12 cellular contexts compared by ENCODE assay signal in genomic region chr6:166752097-166752496, GRCh38.
DNase-seq lines count a peak whose midpoint lies in the region; ATAC-seq and TF ChIP-seq lines count a peak whose summit lies in the region.
"Had no signal": no experiment of that assay in that cellular context is flagged by ENCODE, and none has a peak within 500 bp of the region (broad histone marks: within the 10 kb centered on the region; RNA-seq: fewer than 3 reads in every experiment).

No MANE protein-coding gene starts in this region.

- no peak for DNase-seq in memory B cell (ENCODE audit: low spot score in 2 of 2)
- no peak for DNase-seq in CD1c-positive myeloid dendritic cell (ENCODE audit: extremely low spot score)
- DNase-seq in retina: no peak
- no peak for DNase-seq in left lung
- DNase-seq in A172 (ENCODE audit: low spot score): no peak
- DNase-seq: cerebellar nuclear complex, NCI-H2227 treated with DMSO at 0.1 percent for 48 hours had no signal

- H3K27me3 ChIP-seq in left lung: no peaks in the 10 kb centered on the region

- H3K4me3 ChIP-seq in left lung: no peak overlapping the region
- H3K4me3 ChIP-seq: skin epidermis had no signal

- H3K4me1 Mint-ChIP-seq in memory B cell: peaks cover 24% of the 10 kb centered on the region

- no peaks in the 10 kb centered on the region for H3K9me3 ChIP-seq in left lung

- peaks cover 0 to 14% of the 10 kb centered on the region in 2 donors for H3K4me1 ChIP-seq in left lung

- H3K27ac Mint-ChIP-seq in memory B cell: no peak overlapping the region
- H3K27ac Mint-ChIP-seq: activated T-helper 2 cell treated with anti-CD3 and anti-CD28 coated beads, Interferon-gamma antibody, Interleukin-2, Interleukin-4, amounts not matched to agents 10 μg/mL and 5 μg/mL and 100 μg/mL, durations not matched to agents 14 hours and 24 hours and 36 hours had no signal

- no peak overlapping the region for H3K4me3 Mint-ChIP-seq in memory B cell

- no peaks in the 10 kb centered on the region for H3K36me3 ChIP-seq in left lung

- H3K27ac ChIP-seq in left lung: no peak overlapping the region
- H3K27ac ChIP-seq: skin epidermis had no signal

- H3K27me3 Mint-ChIP-seq in memory B cell: peaks cover 11% of the 10 kb centered on the region

- no peak for TF ChIP-seq CTCF in left lung (IDR thresholded peaks at IDR 0.05)

- H3K9me3 Mint-ChIP-seq in memory B cell: no peaks in the 10 kb centered on the region
- H3K9me3 Mint-ChIP-seq: activated T-helper 2 cell treated with anti-CD3 and anti-CD28 coated beads, Interferon-gamma antibody, Interleukin-2, Interleukin-4, amounts not matched to agents 10 μg/mL and 5 μg/mL and 100 μg/mL, durations not matched to agents 14 hours and 24 hours and 36 hours had no signal

- H3K36me3 Mint-ChIP-seq in memory B cell: no peaks in the 10 kb centered on the region

- intact Hi-C loops in left lung (cut with DNase I): no loop called here

- peak; percentile 91 for ATAC-seq in GM18868 (IDR thresholded peaks at IDR 0.05; ENCODE audit: unreplicated experiment)
- ATAC-seq in GM21528 (IDR thresholded peaks at IDR 0.05; ENCODE audit: low FRiP score, unreplicated experiment): peak; percentile 75
- peak; percentile 90 for ATAC-seq in HG03095 (IDR thresholded peaks at IDR 0.05; ENCODE audit: unreplicated experiment)
- ATAC-seq in memory B cell (ENCODE audit: low read depth): peak; percentile 67
- ATAC-seq in left lung: no peak
